11 cellular contexts compared by ENCODE assay signal in the genomic region with DNA sequence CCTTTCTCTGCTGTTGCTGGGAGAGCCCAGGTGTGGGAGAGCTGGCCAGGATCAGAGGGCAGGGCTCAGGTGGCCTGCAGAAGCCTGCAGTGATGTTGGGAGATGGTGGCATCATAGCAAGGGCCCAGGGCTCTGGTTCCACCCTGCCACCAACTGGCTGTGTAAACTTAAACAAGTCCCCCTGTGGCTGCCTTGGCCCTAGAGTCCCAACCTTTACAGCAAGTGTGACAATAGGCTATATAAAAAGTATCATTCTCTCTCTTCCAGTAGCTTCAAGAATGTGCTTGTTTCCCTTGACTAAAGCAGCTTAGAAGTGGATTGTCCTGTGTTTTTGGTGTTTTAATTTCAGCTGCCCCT.
DNase-seq lines count a peak whose midpoint lies in the region; ATAC-seq and TF ChIP-seq lines count a peak whose summit lies in the region.
"Had no signal": no experiment of that assay in that cellular context is flagged by ENCODE, and none has a peak within 500 bp of the region (broad histone marks: within the 10 kb centered on the region; RNA-seq: fewer than 3 reads in every experiment).

No MANE protein-coding gene starts in this region.

- ATAC-seq in Panc1 (peak; percentile 68), lung (ENCODE audit: insufficient read depth, low FRiP score) (peak; percentile 7)

- intact Hi-C loops in Panc1 (cut with micrococcal nuclease; ENCODE audit: unreplicated experiment) = no loop called here

- H3K4me2 ChIP-seq in BLaER1 = peak overlapping the region; percentile 79
- peak overlapping the region; percentile 44; the same call in 1 of the 2 replicates for H3K4me2 ChIP-seq in DOHH2 (ENCODE audit: low read length)

- TF ChIP-seq CTCF in DOHH2 (IDR thresholded peaks at IDR 0.05; ENCODE audit: low read depth, low read length, poor library complexity, severe bottlenecking) = no peak
- no peak for TF ChIP-seq CTCF in Panc1 (IDR thresholded peaks at IDR 0.05)
- no peak for TF ChIP-seq CTCF in lung (IDR thresholded peaks at IDR 0.05; ENCODE audit: control extremely low read depth, extremely low read depth)
- TF ChIP-seq CTCF in foreskin fibroblast (IDR thresholded peaks at IDR 0.05; ENCODE audit: low read depth, low read length) = no peak

- H3K36me3 ChIP-seq in BLaER1 (no peaks in the 10 kb centered on the region), DOHH2 (ENCODE audit: control insufficient read depth, low read length) (no peaks in the 10 kb centered on the region), Panc1 (ENCODE audit: control insufficient read depth, insufficient read depth, low read length) (no peaks in the 10 kb centered on the region), lung (ENCODE audit: control insufficient read depth in 2 of 2, insufficient read depth in 2 of 2, low read length in 2 of 2) (no peaks in the 10 kb centered on the region), SJCRH30 (no peaks in the 10 kb centered on the region)
- H3K36me3 ChIP-seq: suprapubic skin had no signal

- no peak for DNase-seq in Panc1 (ENCODE audit: low read depth, low spot score)
- no peak for DNase-seq in lung (ENCODE audit: low spot score)
- DNase-seq in foreskin fibroblast = no peak
- DNase-seq in SJCRH30 = no peak
- no peak for DNase-seq in dermis blood vessel endothelial cell
- DNase-seq: cerebellar nuclear complex, NCI-H1930, NCI-H510A treated with DMSO at 0.1 percent for 48 hours had no signal

- POLR2A ChIA-PET in Panc1 (lab: Charles Lee) = interaction anchor here (0.5 kb wide), 1 partner anchor 109 kb away, joined by 6 read pairs; no protein-coding TSS in a partner anchor

- no peaks in the 10 kb centered on the region for H3K9me2 ChIP-seq in DOHH2 (replicated peaks; ENCODE audit: control insufficient read depth, low read length)

- in situ Hi-C loops in Panc1 (cut with HindIII; ENCODE audit: low pct_unique_long_range_greater_than_20kb, low sequenced_read_pairs) = no loop called here

- no peaks in the 10 kb centered on the region for H3K79me2 ChIP-seq in DOHH2 (ENCODE audit: control insufficient read depth, low read length)

- H3K9ac ChIP-seq in BLaER1 = no peak overlapping the region

- no peaks in the 10 kb centered on the region for H3F3A ChIP-seq in DOHH2 (ENCODE audit: control insufficient read depth, insufficient read depth)

- H3K27me3 ChIP-seq in BLaER1 = no peaks in the 10 kb centered on the region
- no peaks in the 10 kb centered on the region for H3K27me3 ChIP-seq in DOHH2 (ENCODE audit: control insufficient read depth, low read length)
- H3K27me3 ChIP-seq in Panc1 (ENCODE audit: control insufficient read depth, insufficient read depth, low read length) = no peaks in the 10 kb centered on the region
- H3K27me3 ChIP-seq in lung (ENCODE audit: control insufficient read depth, insufficient read depth) = no peaks in the 10 kb centered on the region
- no peaks in the 10 kb centered on the region for H3K27me3 ChIP-seq in SJCRH30
- H3K27me3 ChIP-seq: suprapubic skin had no signal

- no peak overlapping the region for H3K4me3 ChIP-seq in BLaER1
- H3K4me3 ChIP-seq in DOHH2 (ENCODE audit: low read length) = no peak overlapping the region
- H3K4me3 ChIP-seq in Panc1 (ENCODE audit: low read depth in 2 of 2, low read length in 2 of 2) = no peak overlapping the region
- H3K4me3 ChIP-seq in lung = no peak overlapping the region
- no peak overlapping the region for H3K4me3 ChIP-seq in foreskin fibroblast (ENCODE audit: low read depth in 1 of 2, low read length in 2 of 2)
- no peak overlapping the region for H3K4me3 ChIP-seq in SJCRH30
- H3K4me3 ChIP-seq: suprapubic skin had no signal

- H3K9me3 ChIP-seq in BLaER1 = no peaks in the 10 kb centered on the region
- H3K9me3 ChIP-seq in DOHH2 (ENCODE audit: control insufficient read depth, insufficient read depth, low read length) = no peaks in the 10 kb centered on the region
- no peaks in the 10 kb centered on the region for H3K9me3 ChIP-seq in Panc1 (ENCODE audit: control insufficient read depth, insufficient read depth, low read depth, low read length)
- H3K9me3 ChIP-seq in lung (ENCODE audit: control insufficient read depth in 2 of 2, insufficient read depth in 1 of 2, low read length in 1 of 2) = no peaks in the 10 kb centered on the region
- H3K9me3 ChIP-seq in SJCRH30 (replicated peaks) = no peaks in the 10 kb centered on the region; the same call in 1 of the 2 replicates
- H3K9me3 ChIP-seq: suprapubic skin had no signal

- no TSS peak for BruUV-seq in Panc1 (replicated peaks; lab: Mats Ljungman, UMichigan)

- CTCF ChIA-PET in Panc1 (lab: Charles Lee) = no interaction called here

- H4K20me1 ChIP-seq in BLaER1 (no peaks in the 10 kb centered on the region), DOHH2 (ENCODE audit: control insufficient read depth, insufficient read depth, low read depth, low read length) (no peaks in the 10 kb centered on the region)

- H3K4me1 ChIP-seq in BLaER1 (peaks cover 37% of the 10 kb centered on the region), DOHH2 (ENCODE audit: control insufficient read depth, low read length) (peaks cover 20% of the 10 kb centered on the region), Panc1 (ENCODE audit: control insufficient read depth, insufficient read depth, low read length) (no peaks in the 10 kb centered on the region), lung (ENCODE audit: control insufficient read depth in 2 of 2, insufficient read depth in 2 of 2, low read length in 2 of 2) (peaks cover 2 to 10% of the 10 kb centered on the region in 2 donors), SJCRH30 (peaks cover 28% of the 10 kb centered on the region)

- peak overlapping the region; percentile 55 for H3K27ac ChIP-seq in BLaER1
- no peak overlapping the region for H3K27ac ChIP-seq in DOHH2 (ENCODE audit: low read depth, low read length)
- H3K27ac ChIP-seq in Panc1 (ENCODE audit: low read length) = no peak overlapping the region
- H3K27ac ChIP-seq in lung (ENCODE audit: low read depth in 1 of 2, low read length in 1 of 2) = no peak overlapping the region
- H3K27ac ChIP-seq in SJCRH30 = no peak overlapping the region
- H3K27ac ChIP-seq: suprapubic skin had no signal
